ENCODE assay signal across 34 cellular contexts in the genomic region with DNA sequence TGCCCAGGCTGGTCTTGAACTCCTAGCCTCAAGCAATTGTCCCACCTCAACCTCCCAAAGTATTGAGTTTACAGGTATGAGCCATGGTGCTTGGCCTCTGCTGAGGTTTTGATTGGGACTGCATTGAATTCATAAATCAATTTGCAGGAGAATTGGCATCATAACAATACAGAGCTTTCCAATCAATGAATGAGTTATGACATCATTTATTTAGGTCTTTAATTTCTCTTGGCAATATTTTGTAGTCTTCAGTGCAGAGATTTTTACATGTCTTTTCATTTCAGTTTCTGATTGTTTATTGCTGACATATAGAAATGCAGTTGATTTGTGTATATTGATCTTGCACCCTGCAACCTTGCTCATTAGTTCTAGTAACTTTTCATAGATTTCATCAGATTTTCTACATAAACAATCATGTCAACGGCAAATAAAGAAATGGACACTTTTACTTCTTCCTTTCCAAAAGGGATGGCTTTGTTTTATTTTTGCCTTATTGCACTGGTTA.
"Had no signal": no experiment of that assay in that cellular context is flagged by ENCODE, and none has a peak within 500 bp of the region (broad histone marks: within the 10 kb centered on the region; RNA-seq: fewer than 3 reads in every experiment).

No MANE protein-coding gene starts in this region.

- H3K27me3 ChIP-seq: adrenal gland, body of pancreas, brain microvascular endothelial cell, breast epithelium had no signal

- H3K9me3 ChIP-seq: adrenal gland, body of pancreas, breast epithelium had no signal

- FAIRE-seq: astrocyte, TTC549 had no signal

- ATAC-seq: activated CD8-positive, alpha-beta T cell treated with anti-CD3 and anti-CD28 coated beads for 36 hours; activated naive CD4-positive, alpha-beta T cell treated with anti-CD3 and anti-CD28 coated beads, Interleukin-2, amount 50 U/mL, for 72 hours; activated T-cell treated with anti-CD3 and anti-CD28 coated beads, Interleukin-2, amount 50 U/mL, for 4 hours; activated T-cell treated with anti-CD3 and anti-CD28 coated beads, Interleukin-2, amount 50 U/mL, for 72 hours; activated T-helper 17 cell treated with anti-CD3 and anti-CD28 coated beads, Interleukin-2, amount 50 U/mL, for 72 hours; body of pancreas had no signal

- DNase-seq: activated B cell treated with CpG ODN at 0.5 μM for 24 hours; activated CD4-positive, alpha-beta memory T cell treated with anti-CD3 and anti-CD28 coated beads for 36 hours; activated CD4-positive, alpha-beta T cell treated with anti-CD3 and anti-CD28 coated beads for 4 hours; activated CD4-positive, alpha-beta T cell treated with anti-CD3 and anti-CD28 coated beads, Interleukin-2, amount 10 ng/mL, durations not matched to agents 24 days and 14 days; activated CD4-positive, alpha-beta T cell treated with anti-CD3 and anti-CD28 coated beads, Interleukin-2, amount 50 U/mL, for 1 hour; activated CD4-positive, alpha-beta T cell treated with anti-CD3 and anti-CD28 coated beads, Interleukin-2, amount 50 U/mL, for 4 hours; activated CD4-positive, CD25-positive, alpha-beta regulatory T cell treated with anti-CD3 and anti-CD28 coated beads, Interleukin-2, amount 50 U/mL, for 72 hours; activated CD8-positive, alpha-beta memory T cell treated with anti-CD3 and anti-CD28 coated beads, Interleukin-2, amount 50 U/mL, for 4 hours; activated CD8-positive, alpha-beta T cell treated with anti-CD3 and anti-CD28 coated beads for 36 hours; activated effector memory CD4-positive, alpha-beta T cell treated with anti-CD3 and anti-CD28 coated beads, Interleukin-2, amount 50 U/mL, for 16 hours; activated gamma-delta T cell treated with Interleukin-2 at 50 U/mL for 16 hours; activated naive CD4-positive, alpha-beta T cell; activated naive CD4-positive, alpha-beta T cell treated with anti-CD3 and anti-CD28 coated beads for 36 hours; activated naive CD4-positive, alpha-beta T cell treated with anti-CD3 and anti-CD28 coated beads, Interleukin-2, amount 50 U/mL, for 16 hours; activated naive CD8-positive, alpha-beta T cell treated with anti-CD3 and anti-CD28 coated beads for 36 hours; activated T-cell treated with anti-CD3 and anti-CD28 coated beads for 4 hours; activated T-cell treated with anti-CD3 and anti-CD28 coated beads, Interleukin-2, amount 50 U/mL, for 1 hour; activated T-cell treated with anti-CD3 and anti-CD28 coated beads, Interleukin-2, amount 50 U/mL, for 4 hours; activated T-cell treated with anti-CD3 and anti-CD28 coated beads, Interleukin-2, amount 50 U/mL, for 72 hours; adrenal gland; amniotic stem cell; aorta; body of pancreas; brain microvascular endothelial cell; central memory CD4-positive, alpha-beta T cell; T-helper 1 cell; T-helper 2 cell; T-helper 9 cell had no signal

- H3K4me1 ChIP-seq: adrenal gland, body of pancreas, breast epithelium had no signal

- H3K4me3 ChIP-seq: adrenal gland, body of pancreas, breast epithelium had no signal

- H3K27ac ChIP-seq: adrenal gland, body of pancreas, brain microvascular endothelial cell, breast epithelium, VCaP had no signal

- H3K36me3 ChIP-seq: adrenal gland, brain microvascular endothelial cell, breast epithelium had no signal
